In the genomic region with DNA sequence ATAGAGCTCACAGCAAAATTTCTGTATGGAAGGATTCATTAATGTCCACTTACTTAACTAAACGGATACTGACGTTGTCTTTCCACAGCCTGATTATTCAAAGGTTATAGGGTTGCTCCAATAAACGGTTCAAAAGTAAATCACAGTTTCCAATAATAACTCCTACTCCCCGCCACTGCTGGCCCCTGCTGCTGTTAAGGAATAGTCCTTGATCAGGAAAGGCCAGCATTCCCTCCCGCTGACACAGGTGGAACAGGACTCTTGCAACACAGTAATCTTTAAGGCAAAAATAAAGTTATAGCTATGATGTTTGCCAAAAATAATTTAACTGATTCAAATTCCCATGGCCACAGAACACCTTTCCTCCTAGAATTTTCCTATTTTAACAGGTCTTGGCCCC, we compare ENCODE assay signal across 18 cellular contexts. TPM values are rescaled to one million over a fixed set of nuclear protein-coding genes. Genes with fewer than 3 reads are reported as not detected.
A peak's percentile ranks its signal among the peaks of the same experiment; 100 is the strongest.
DNase-seq lines count a peak whose midpoint lies in the region; ATAC-seq, FAIRE-seq and TF ChIP-seq lines count a peak whose summit lies in the region.
"Had no signal": no experiment of that assay in that cellular context is flagged by ENCODE, and none has a peak within 500 bp of the region (broad histone marks: within the 10 kb centered on the region; RNA-seq: fewer than 3 reads in every experiment).

No MANE protein-coding gene starts in this region.

- H3K27ac Mint-ChIP-seq in Calu3 (ENCODE audit: unreplicated experiment), result peak overlapping the region; percentile 67
- peak overlapping the region; percentile 86 for H3K27ac Mint-ChIP-seq in WTC11
- H3K27ac Mint-ChIP-seq: activated naive CD4-positive, alpha-beta T cell treated with anti-CD3 and anti-CD28 coated beads, Interleukin-2, amount 10 ng/mL, durations not matched to agents 7 days and 5 days; naive thymus-derived CD8-positive, alpha-beta T cell had no signal

- H4K20me1 ChIP-seq in osteoblast (ENCODE audit: insufficient read depth, low read length), result peaks cover 17% of the 10 kb centered on the region
- H4K20me1 ChIP-seq in MM.1S (ENCODE audit: insufficient read depth, low read length), result no peaks in the 10 kb centered on the region

- H3K4me1 ChIP-seq in heart left ventricle (peaks cover 0 to 32% (median 12%) of the 10 kb centered on the region in 12 donors), osteoblast (ENCODE audit: insufficient read depth, low read length) (peaks cover 13% of the 10 kb centered on the region), upper lobe of right lung (peaks cover 7% of the 10 kb centered on the region), MM.1S (ENCODE audit: low read length) (0 out of 2 replicates have a peak, but pooled peaks cover 4% of the 10 kb centered on the region), kidney (ENCODE audit: control insufficient read depth in 1 of 2, insufficient read depth in 1 of 2, low read depth in 1 of 2, low read length in 2 of 2) (peaks cover 2 to 12% of the 10 kb centered on the region in 2 donors)
- H3K4me1 ChIP-seq: spleen had no signal

- H3K36me3 Mint-ChIP-seq in Calu3 (ENCODE audit: insufficient read depth, unreplicated experiment) (peaks cover 5% of the 10 kb centered on the region), WTC11 (peaks cover 17% of the 10 kb centered on the region)
- H3K36me3 Mint-ChIP-seq: activated naive CD4-positive, alpha-beta T cell treated with anti-CD3 and anti-CD28 coated beads, Interleukin-2, amount 10 ng/mL, durations not matched to agents 7 days and 5 days; naive thymus-derived CD8-positive, alpha-beta T cell had no signal

- no peak for TF ChIP-seq POLR2A in heart left ventricle (IDR thresholded peaks at IDR 0.05)

- DNase-seq in Calu3, result no peak
- no peak for DNase-seq in WTC11 (ENCODE audit: low spot score)
- DNase-seq in heart left ventricle, result no peak
- no peak for DNase-seq in osteoblast (ENCODE audit: insufficient read length, low spot score, missing footprints)
- no peak for DNase-seq in effector CD4-positive, alpha-beta T cell
- no peak for DNase-seq in upper lobe of right lung
- DNase-seq in MM.1S, result no peak
- DNase-seq in kidney, result no peak
- DNase-seq: activated CD4-positive, CD25-positive, alpha-beta regulatory T cell treated with anti-CD3 and anti-CD28 coated beads, Interleukin-2, amount 50 U/mL, for 72 hours; activated naive CD4-positive, alpha-beta T cell treated with anti-CD3 and anti-CD28 coated beads, Interleukin-2, amount 10 ng/mL, durations not matched to agents 7 days and 5 days; central memory CD4-positive, alpha-beta T cell; DMS 273 treated with DMSO at 0.1 percent for 48 hours; GOT3; naive thymus-derived CD8-positive, alpha-beta T cell; NCI-H1436 treated with DMSO at 0.1 percent for 48 hours; spleen; stomach; T-helper 1 cell had no signal

- H3F3A ChIP-seq in MM.1S (ENCODE audit: insufficient read depth, low read length), result no peaks in the 10 kb centered on the region

- no peaks in the 10 kb centered on the region for H3K36me3 ChIP-seq in heart left ventricle
- H3K36me3 ChIP-seq in osteoblast (ENCODE audit: insufficient read depth, low read length), result peaks cover 12% of the 10 kb centered on the region
- H3K36me3 ChIP-seq in upper lobe of right lung, result no peaks in the 10 kb centered on the region
- no peaks in the 10 kb centered on the region; the same call in 1 of the 2 replicates for H3K36me3 ChIP-seq in MM.1S (replicated peaks; ENCODE audit: insufficient read depth, low read length)
- no peaks in the 10 kb centered on the region for H3K36me3 ChIP-seq in kidney (ENCODE audit: control insufficient read depth in 1 of 2, insufficient read depth in 2 of 2, low read length in 2 of 2)
- H3K36me3 ChIP-seq: spleen, stomach had no signal

- ATAC-seq in WTC11 (peak; percentile 46; the same call in 1 of the 2 replicates), heart left ventricle (peak in 3 of 4 donors; percentile 27 to 59 (median 29)), upper lobe of right lung (no peak)
- ATAC-seq: naive thymus-derived CD8-positive, alpha-beta T cell had no signal

- no peak overlapping the region for H3K9ac ChIP-seq in MM.1S (ENCODE audit: low read length)
- peak overlapping the region in 1 of 2 donors; percentile 35 for H3K9ac ChIP-seq in kidney (ENCODE audit: low read length in 2 of 2)

- 5 to 13% (median 9%) methylated on average over 5 of the region's 5 CpGs for WGBS in heart left ventricle, 4 donors

- no peak for FAIRE-seq in kidney (lab: Jason Lieb, UNC)

- CTCF ChIA-PET in Calu3 (lab: Charles Lee), result interaction anchor here (1.1 kb wide), 1 partner anchor 16 kb away, joined by 7 read pairs; no protein-coding TSS in a partner anchor
- CTCF ChIA-PET in WTC11 (lab: Charles Lee), result interaction anchor here (0.8 to 1.5 kb wide), 5 partner anchors 17 to 83 kb away, joined by 3 to 4 read pairs (median 3); a partner anchor contains a TSS

- H3K4me2 ChIP-seq in osteoblast (ENCODE audit: insufficient read depth, low read length) (peak overlapping the region; percentile 66), MM.1S (ENCODE audit: low read depth, low read length) (no peak overlapping the region)

- H3K9me3 Mint-ChIP-seq in Calu3 (ENCODE audit: low read depth, unreplicated experiment) (no peaks in the 10 kb centered on the region), WTC11 (peaks cover 3% of the 10 kb centered on the region; the same call in 1 of the 2 replicates)
- H3K9me3 Mint-ChIP-seq: activated naive CD4-positive, alpha-beta T cell treated with anti-CD3 and anti-CD28 coated beads, Interleukin-2, amount 10 ng/mL, durations not matched to agents 7 days and 5 days had no signal

- intact Hi-C loops in Calu3 (cut with micrococcal nuclease; ENCODE audit: unreplicated experiment), result loop anchor here (1.0 kb wide), 1 partner anchor 51 kb away; no protein-coding TSS in a partner anchor
- intact Hi-C loops in heart left ventricle (cut with DNase I), result loop anchor here in 9 of 10 donors (1.0 to 5.0 kb wide), 4 partner anchors 53 to 58 kb away; a partner anchor contains a TSS
- intact Hi-C loops in upper lobe of right lung (cut with DNase I), result no loop called here
- intact Hi-C loops in kidney (cut with DNase I), result no loop called here

- POLR2A ChIA-PET in WTC11 (lab: Charles Lee), result no interaction called here

- H3K4me3 Mint-ChIP-seq in Calu3 (ENCODE audit: low read depth, unreplicated experiment) (no peak overlapping the region), WTC11 (peak overlapping the region; percentile 61)
- H3K4me3 Mint-ChIP-seq: activated naive CD4-positive, alpha-beta T cell treated with anti-CD3 and anti-CD28 coated beads, Interleukin-2, amount 10 ng/mL, durations not matched to agents 7 days and 5 days; naive thymus-derived CD8-positive, alpha-beta T cell had no signal

- no peaks in the 10 kb centered on the region for H3K9me2 ChIP-seq in MM.1S (replicated peaks; ENCODE audit: insufficient read depth, low read length)

- no peaks in the 10 kb centered on the region for H3K27me3 Mint-ChIP-seq in Calu3 (ENCODE audit: unreplicated experiment)
- no peaks in the 10 kb centered on the region for H3K27me3 Mint-ChIP-seq in WTC11 (ENCODE audit: low read depth)
- H3K27me3 Mint-ChIP-seq: activated naive CD4-positive, alpha-beta T cell treated with anti-CD3 and anti-CD28 coated beads, Interleukin-2, amount 10 ng/mL, durations not matched to agents 7 days and 5 days had no signal

- TF ChIP-seq CTCF in Calu3 (IDR thresholded peaks at IDR 0.05; ENCODE audit: unreplicated experiment) (no peak), WTC11 (IDR thresholded peaks at IDR 0.05) (no peak), heart left ventricle (IDR thresholded peaks at IDR 0.05) (peak in 1 of 12 donors; percentile 1), osteoblast (IDR thresholded peaks at IDR 0.05; ENCODE audit: extremely low read depth, low read depth, low read length) (no peak), upper lobe of right lung (IDR thresholded peaks at IDR 0.05) (no peak), MM.1S (IDR thresholded peaks at IDR 0.05; ENCODE audit: low read length) (no peak), kidney (IDR thresholded peaks at IDR 0.05; ENCODE audit: borderline replicate concordance, extremely low read depth, insufficient read depth) (no peak)

- H3K4me3 ChIP-seq in heart left ventricle, result peak overlapping the region in 2 of 12 donors; percentile 12
- peak overlapping the region; percentile 21 for H3K4me3 ChIP-seq in osteoblast (ENCODE audit: insufficient read depth, low read length)
- H3K4me3 ChIP-seq in upper lobe of right lung, result no peak overlapping the region
- H3K4me3 ChIP-seq in MM.1S (ENCODE audit: low read length), result no peak overlapping the region
- H3K4me3 ChIP-seq in kidney (ENCODE audit: low read length in 2 of 2), result peak overlapping the region in 1 of 2 donors; percentile 31
- H3K4me3 ChIP-seq: spleen, stomach had no signal

- no TSS peak for BruUV-seq in Calu3 (replicated peaks; lab: Mats Ljungman, UMichigan)

- H3K79me2 ChIP-seq in osteoblast (ENCODE audit: insufficient read depth, low read length) (peaks cover 87% of the 10 kb centered on the region), MM.1S (ENCODE audit: low read length) (peaks cover 54% of the 10 kb centered on the region)

- H3K27me3 ChIP-seq in heart left ventricle (no peaks in the 10 kb centered on the region), osteoblast (ENCODE audit: insufficient read depth, low read length) (no peaks in the 10 kb centered on the region), upper lobe of right lung (no peaks in the 10 kb centered on the region), MM.1S (replicated peaks; ENCODE audit: insufficient read depth, low read length) (no peaks in the 10 kb centered on the region)
- H3K27me3 ChIP-seq: stomach had no signal

- no peaks in the 10 kb centered on the region for H3K9me3 ChIP-seq in heart left ventricle
- H3K9me3 ChIP-seq in osteoblast (ENCODE audit: low read depth, low read length), result no peaks in the 10 kb centered on the region
- H3K9me3 ChIP-seq in upper lobe of right lung, result no peaks in the 10 kb centered on the region
- H3K9me3 ChIP-seq in MM.1S (replicated peaks; ENCODE audit: insufficient read depth, low read length), result no peaks in the 10 kb centered on the region; the same call in 1 of the 2 replicates
- H3K9me3 ChIP-seq in kidney (ENCODE audit: control insufficient read depth in 1 of 2, low read length in 2 of 2), result no peaks in the 10 kb centered on the region
- H3K9me3 ChIP-seq: spleen, stomach had no signal

- H3K4me1 Mint-ChIP-seq in Calu3 (ENCODE audit: low read depth, unreplicated experiment), result peaks cover 10% of the 10 kb centered on the region
- H3K4me1 Mint-ChIP-seq in WTC11, result peaks cover 55% of the 10 kb centered on the region
- H3K4me1 Mint-ChIP-seq: activated naive CD4-positive, alpha-beta T cell treated with anti-CD3 and anti-CD28 coated beads, Interleukin-2, amount 10 ng/mL, durations not matched to agents 7 days and 5 days; naive thymus-derived CD8-positive, alpha-beta T cell had no signal

- H3K27ac ChIP-seq in heart left ventricle, result peak overlapping the region in 6 of 12 donors; percentile 8 to 49 (median 18)
- peak overlapping the region; percentile 79 for H3K27ac ChIP-seq in osteoblast (ENCODE audit: low read depth, low read length)
- H3K27ac ChIP-seq in upper lobe of right lung, result no peak overlapping the region
- no peak overlapping the region for H3K27ac ChIP-seq in MM.1S (ENCODE audit: low read length)
- H3K27ac ChIP-seq in kidney (ENCODE audit: low read depth in 2 of 2, low read length in 2 of 2), result no peak overlapping the region
- H3K27ac ChIP-seq: spleen had no signal

- H2AFZ ChIP-seq in osteoblast (ENCODE audit: low read length) (no peak overlapping the region), MM.1S (ENCODE audit: low read length) (no peak overlapping the region)

RNA-seq across cellular contexts. Expression of a gene that starts 53.9 kb away (rescaled TPM):
- 197 and 210 TPM in 2 replicates for total RNA-seq in Calu3 (2022)
- 155 to 172 TPM (median 162 TPM) in 3 replicates for total RNA-seq in WTC11 (2021)
- total RNA-seq in heart left ventricle, result 100 to 1,000 TPM in 2 of 9 donors, 10 to 100 TPM in 7; 54.4 to 151 (median 76.4) TPM
- 10 to 100 TPM; 15.2 to 57.1 TPM for polyA plus RNA-seq in heart left ventricle
- 474 and 522 TPM in 2 replicates for total RNA-seq in osteoblast
- 84.3 TPM for total RNA-seq in upper lobe of right lung
- total RNA-seq in kidney, result 254 TPM
- polyA plus RNA-seq in kidney (ENCODE audit: insufficient read depth, low read depth, low replicate concordance), result 62.2 TPM
- total RNA-seq: naive thymus-derived CD8-positive, alpha-beta T cell had no signal
- polyA plus RNA-seq: naive thymus-derived CD8-positive, alpha-beta T cell had no signal

Comparison
In these comparisons a context has a peak if more than half of its experiments do, and no peak if none do; other contexts are left out.
1. intact Hi-C loops: an anchor here in Calu3 (1.0 kb wide) and heart left ventricle (1.0 to 5.0 kb wide); none called in upper lobe of right lung and kidney.